ENCODE assay signal across 7 cellular contexts in the genomic region with DNA sequence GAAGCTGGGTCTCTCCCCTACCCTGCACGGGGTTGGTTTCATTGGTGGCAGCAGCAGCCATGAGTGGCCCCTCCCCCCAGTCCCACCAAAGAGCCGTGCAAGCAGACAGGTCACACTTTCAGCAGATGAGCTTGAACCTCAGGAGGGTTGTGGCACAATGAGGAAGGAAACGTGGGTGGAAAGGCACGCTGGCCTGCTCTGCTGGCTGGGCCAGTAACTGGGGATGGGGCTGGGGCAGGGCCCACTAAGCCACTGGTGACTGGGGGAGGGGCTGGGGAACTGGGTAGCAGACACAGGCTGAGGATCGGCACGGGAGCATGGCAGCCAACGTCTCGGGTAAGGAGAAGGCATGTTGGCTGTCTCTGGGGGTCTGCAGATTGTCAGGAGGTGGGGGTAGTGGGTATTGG. TPM values are rescaled to one million over a fixed set of nuclear protein-coding genes. Genes with fewer than 3 reads are reported as not detected.
DNase-seq lines count a peak whose midpoint lies in the region; ATAC-seq and TF ChIP-seq lines count a peak whose summit lies in the region.

A gene with protein sequence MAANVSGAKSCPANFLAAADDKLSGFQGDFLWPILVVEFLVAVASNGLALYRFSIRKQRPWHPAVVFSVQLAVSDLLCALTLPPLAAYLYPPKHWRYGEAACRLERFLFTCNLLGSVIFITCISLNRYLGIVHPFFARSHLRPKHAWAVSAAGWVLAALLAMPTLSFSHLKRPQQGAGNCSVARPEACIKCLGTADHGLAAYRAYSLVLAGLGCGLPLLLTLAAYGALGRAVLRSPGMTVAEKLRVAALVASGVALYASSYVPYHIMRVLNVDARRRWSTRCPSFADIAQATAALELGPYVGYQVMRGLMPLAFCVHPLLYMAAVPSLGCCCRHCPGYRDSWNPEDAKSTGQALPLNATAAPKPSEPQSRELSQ (plus strand): TSS at position 289 of the 407 bp plus-strand sequence. CDS start 29 bp downstream, at position 318.

- no peak for DNase-seq in RWPE2 (ENCODE audit: low spot score)
- no peak for DNase-seq in dorsolateral prefrontal cortex
- DNase-seq in stimulated activated CD8-positive, alpha-beta memory T cell treated with anti-CD3 and anti-CD28 coated beads, Interleukin-4, amount 100 ng/mL, for 48 hours = peak; percentile 79
- no peak for DNase-seq in NCI-H2029 (lab: John Stamatoyannopoulos, UW)
- no peak for DNase-seq in Right ventricle myocardium superior

- H3K27me3 ChIP-seq in RWPE2 (ENCODE audit: insufficient read depth, poor library complexity, severe bottlenecking) (no peaks in the 10 kb centered on the region), dorsolateral prefrontal cortex (no peaks in the 10 kb centered on the region)

- H3K36me3 ChIP-seq in RWPE2 (ENCODE audit: low read depth) = peaks cover 69% of the 10 kb centered on the region

- H3K4me3 ChIP-seq in RWPE2 (ENCODE audit: severe bottlenecking) = no peak within 1 kb of the TSS
- peak within 1 kb of the TSS in 9 of 59 donors; percentile 8 to 39 (median 25) for H3K4me3 ChIP-seq in dorsolateral prefrontal cortex

- TF ChIP-seq CTCF in RWPE2 (IDR thresholded peaks at IDR 0.05; ENCODE audit: poor library complexity, severe bottlenecking) = no peak
- TF ChIP-seq CTCF in dorsolateral prefrontal cortex (IDR thresholded peaks at IDR 0.05 in 54 of 56, conservative IDR thresholded peaks at IDR 0.05 in 2 of 56; ENCODE audit: low read depth in 1 of 56, partially characterized antibody in 56 of 56) = no peak

- H3K4me1 ChIP-seq in RWPE2 (ENCODE audit: insufficient read depth, poor library complexity, severe bottlenecking) = peaks cover 6% of the 10 kb centered on the region

- intact Hi-C loops in dorsolateral prefrontal cortex (cut with DNase I) (loop anchor here (5.0 kb wide), 1 partner anchor 179 kb away; no protein-coding TSS in a partner anchor), Right ventricle myocardium superior (cut with DNase I) (no loop called here)

- H3K9me3 ChIP-seq in RWPE2 (ENCODE audit: severe bottlenecking) = no peaks in the 10 kb centered on the region

- TF ChIP-seq POLR2A in GM19099 (IDR thresholded peaks at IDR 0.05; ENCODE audit: extremely low read depth, insufficient read length, low read depth) = peak; percentile 52

- ATAC-seq in RWPE2 (ENCODE audit: low read depth) = no peak
- ATAC-seq in GM19397 (IDR thresholded peaks at IDR 0.05; ENCODE audit: unreplicated experiment) = no peak
- ATAC-seq in Right ventricle myocardium superior (ENCODE audit: poor library complexity) = no peak

- H3K27ac ChIP-seq in RWPE2 (ENCODE audit: poor library complexity, severe bottlenecking) (peak within 1 kb of the TSS; percentile 42), dorsolateral prefrontal cortex (peak within 1 kb of the TSS in 16 of 59 donors; percentile 0 to 66 (median 26))

RNA-seq across cellular contexts. Expression of the gene that starts here (rescaled TPM):
- 10 to 100 TPM; 14.1 to 36.6 (median 23.2) TPM for total RNA-seq in dorsolateral prefrontal cortex
- total RNA-seq in Right ventricle myocardium superior = 4.9 TPM
